ENCODE assay signal across 11 cellular contexts in genomic region chr17:60230358-60230757, GRCh38.
DNase-seq lines count a peak whose midpoint lies in the region; ATAC-seq and TF ChIP-seq lines count a peak whose summit lies in the region.
"Had no signal": no experiment of that assay in that cellular context is flagged by ENCODE, and none has a peak within 500 bp of the region (broad histone marks: within the 10 kb centered on the region; RNA-seq: fewer than 3 reads in every experiment).

No MANE protein-coding gene starts in this region.

- H3K27me3 ChIP-seq in GM23248 (replicated peaks; ENCODE audit: insufficient read depth), result no peaks in the 10 kb centered on the region
- H3K27me3 ChIP-seq: BLaER1 treated with 17β-estradiol and CSF1 and Interleukin-3, amounts not matched to agents 10 nM and 100 nM had no signal

- H3K27me3 Mint-ChIP-seq in T-helper 17 cell, result no peaks in the 10 kb centered on the region

- no peak overlapping the region for H3K4me3 ChIP-seq in GM23248
- H3K4me3 ChIP-seq: BLaER1 treated with 17β-estradiol and CSF1 and Interleukin-3, amounts not matched to agents 10 nM and 100 nM had no signal

- H3F3A ChIP-seq in GM23248 (ENCODE audit: insufficient read depth), result peaks cover 46% of the 10 kb centered on the region

- CTCF ChIA-PET in HEK293T (lab: Yijun Ruan, JAX), result interaction anchor here (0.6 to 1.6 kb wide), 2 partner anchors 157 to 195 kb away, joined by 4 to 5 read pairs; no protein-coding TSS in a partner anchor

- H3K27ac Mint-ChIP-seq in T-helper 17 cell, result peak overlapping the region; percentile 59
- H3K27ac Mint-ChIP-seq in stimulated activated effector memory CD8-positive, alpha-beta T cell treated with anti-CD3 and anti-CD28 coated beads, Interleukin-12 subunit alpha, Interleukin-12 subunit beta, amount 100 ng/mL, for 72 hours, result peak overlapping the region; percentile 3

- no peaks in the 10 kb centered on the region for H3K9me3 ChIP-seq in GM23248 (ENCODE audit: low read depth)
- H3K9me3 ChIP-seq in T-helper 17 cell (ENCODE audit: control insufficient read depth, low read length, poor library complexity, severe bottlenecking), result no peaks in the 10 kb centered on the region
- H3K9me3 ChIP-seq: BLaER1 treated with 17β-estradiol and CSF1 and Interleukin-3, amounts not matched to agents 10 nM and 100 nM had no signal

- DNase-seq in GM23248 (peak; percentile 63), T-helper 17 cell (no peak), fibroblast of peridontal ligament (ENCODE audit: extremely low read depth) (peak; percentile 30), HEK293T (ENCODE audit: extremely low spot score) (no peak)
- no peak for DNase-seq in stimulated activated effector memory CD8-positive, alpha-beta T cell treated with anti-CD3 and anti-CD28 coated beads, Interleukin-12 subunit alpha, Interleukin-12 subunit beta, amount 100 ng/mL, for 72 hours (ENCODE audit: low spot score in 2 of 2)
- DNase-seq: HCEC 1CT, NCI-H1436 treated with DMSO at 0.1 percent for 48 hours, RPMI8226 had no signal

- ATAC-seq in T-helper 17 cell (no peak), GM19023 (IDR thresholded peaks at IDR 0.05; ENCODE audit: unreplicated experiment) (no peak), GM21515 (IDR thresholded peaks at IDR 0.05; ENCODE audit: unreplicated experiment) (no peak)
- ATAC-seq in stimulated activated effector memory CD8-positive, alpha-beta T cell treated with anti-CD3 and anti-CD28 coated beads, Interleukin-12 subunit alpha, Interleukin-12 subunit beta, amount 100 ng/mL, for 72 hours, result no peak

- H3K9me3 Mint-ChIP-seq in stimulated activated effector memory CD8-positive, alpha-beta T cell treated with anti-CD3 and anti-CD28 coated beads, Interleukin-12 subunit alpha, Interleukin-12 subunit beta, amount 100 ng/mL, for 72 hours, result no peaks in the 10 kb centered on the region

- 83 to 92% methylated on average over 3 of the region's 3 CpGs for WGBS in GM23248 (ENCODE audit: low coverage in 1 of 2, low lambda C conversion rate in 2 of 2, missing lambda C conversion rate in 2 of 2), 2 experiments

- POLR2A ChIA-PET in HEK293T (lab: Yijun Ruan, JAX), result no interaction called here

- H3K36me3 Mint-ChIP-seq in T-helper 17 cell (ENCODE audit: low read depth), result peaks cover 4% of the 10 kb centered on the region
- H3K36me3 Mint-ChIP-seq in stimulated activated effector memory CD8-positive, alpha-beta T cell treated with anti-CD3 and anti-CD28 coated beads, Interleukin-12 subunit alpha, Interleukin-12 subunit beta, amount 100 ng/mL, for 72 hours, result peaks cover 32% of the 10 kb centered on the region

- no peak overlapping the region for H3K4me3 Mint-ChIP-seq in T-helper 17 cell
- H3K4me3 Mint-ChIP-seq in stimulated activated effector memory CD8-positive, alpha-beta T cell treated with anti-CD3 and anti-CD28 coated beads, Interleukin-12 subunit alpha, Interleukin-12 subunit beta, amount 100 ng/mL, for 72 hours, result no peak overlapping the region

- H3K4me1 ChIP-seq in GM23248 (ENCODE audit: insufficient read depth), result peaks cover 21% of the 10 kb centered on the region

- H2AFZ ChIP-seq in GM23248, result no peak overlapping the region

- no peak overlapping the region for H3K9ac ChIP-seq in GM23248
- H3K9ac ChIP-seq: BLaER1 treated with 17β-estradiol and CSF1 and Interleukin-3, amounts not matched to agents 10 nM and 100 nM had no signal

- no peak overlapping the region for H3K4me2 ChIP-seq in GM23248 (ENCODE audit: unreplicated experiment)
- H3K4me2 ChIP-seq: BLaER1 treated with 17β-estradiol and CSF1 and Interleukin-3, amounts not matched to agents 10 nM and 100 nM had no signal

- peaks cover 2% of the 10 kb centered on the region for H3K4me1 Mint-ChIP-seq in T-helper 17 cell
- no peaks in the 10 kb centered on the region for H3K4me1 Mint-ChIP-seq in stimulated activated effector memory CD8-positive, alpha-beta T cell treated with anti-CD3 and anti-CD28 coated beads, Interleukin-12 subunit alpha, Interleukin-12 subunit beta, amount 100 ng/mL, for 72 hours

- H3K27ac ChIP-seq in GM23248, result peak overlapping the region; percentile 79; the same call in 1 of the 2 replicates
- H3K27ac ChIP-seq: BLaER1 treated with 17β-estradiol and CSF1 and Interleukin-3, amounts not matched to agents 10 nM and 100 nM had no signal

- H3K36me3 ChIP-seq in GM23248 (ENCODE audit: low read depth), result peaks cover 9% of the 10 kb centered on the region

- H3K9me2 ChIP-seq in GM23248 (ENCODE audit: insufficient read depth), result no peaks in the 10 kb centered on the region

- in situ Hi-C loops in GM23248 (cut with MboI), result no loop called here

- no peaks in the 10 kb centered on the region for H4K20me1 ChIP-seq in GM23248 (ENCODE audit: insufficient read depth)

- no peaks in the 10 kb centered on the region for H3K79me2 ChIP-seq in GM23248 (ENCODE audit: insufficient read depth)

TF ChIP-seq in HEK293T, 16 proteins besides CTCF, POLR2A, EP300 and RAD21:
- TF ChIP-seq ZNF384 (IDR thresholded peaks at IDR 0.05) (no peak), TARDBP (IDR thresholded peaks at IDR 0.05) (no peak), ARNT (IDR thresholded peaks at IDR 0.05) (no peak), CTBP1 (IDR thresholded peaks at IDR 0.05; ENCODE audit: borderline replicate concordance) (no peak), LEF1 (IDR thresholded peaks at IDR 0.05; ENCODE audit: borderline replicate concordance) (no peak), HDGF (IDR thresholded peaks at IDR 0.05; ENCODE audit: borderline replicate concordance) (no peak), FOXM1 (IDR thresholded peaks at IDR 0.05; ENCODE audit: borderline replicate concordance) (no peak), SUZ12 (IDR thresholded peaks at IDR 0.05) (no peak)
- TF ChIP-seq, protein P1, sequence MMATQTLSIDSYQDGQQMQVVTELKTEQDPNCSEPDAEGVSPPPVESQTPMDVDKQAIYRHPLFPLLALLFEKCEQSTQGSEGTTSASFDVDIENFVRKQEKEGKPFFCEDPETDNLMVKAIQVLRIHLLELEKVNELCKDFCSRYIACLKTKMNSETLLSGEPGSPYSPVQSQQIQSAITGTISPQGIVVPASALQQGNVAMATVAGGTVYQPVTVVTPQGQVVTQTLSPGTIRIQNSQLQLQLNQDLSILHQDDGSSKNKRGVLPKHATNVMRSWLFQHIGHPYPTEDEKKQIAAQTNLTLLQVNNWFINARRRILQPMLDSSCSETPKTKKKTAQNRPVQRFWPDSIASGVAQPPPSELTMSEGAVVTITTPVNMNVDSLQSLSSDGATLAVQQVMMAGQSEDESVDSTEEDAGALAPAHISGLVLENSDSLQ (IDR thresholded peaks at IDR 0.05), result no peak

Comparison
In these comparisons a context has a peak if more than half of its experiments do, and no peak if none do; other contexts are left out.
1. DNase-seq: peak in GM23248 (single experiment) and fibroblast of peridontal ligament (single experiment); none in T-helper 17 cell (0 of 3), stimulated activated effector memory CD8-positive, alpha-beta T cell treated with anti-CD3 and anti-CD28 coated beads, Interleukin-12 subunit alpha, Interleukin-12 subunit beta, amount 100 ng/mL, for 72 hours (0 of 2) and HEK293T (single experiment).